2 cellular contexts compared by ENCODE assay signal in the genomic region with DNA sequence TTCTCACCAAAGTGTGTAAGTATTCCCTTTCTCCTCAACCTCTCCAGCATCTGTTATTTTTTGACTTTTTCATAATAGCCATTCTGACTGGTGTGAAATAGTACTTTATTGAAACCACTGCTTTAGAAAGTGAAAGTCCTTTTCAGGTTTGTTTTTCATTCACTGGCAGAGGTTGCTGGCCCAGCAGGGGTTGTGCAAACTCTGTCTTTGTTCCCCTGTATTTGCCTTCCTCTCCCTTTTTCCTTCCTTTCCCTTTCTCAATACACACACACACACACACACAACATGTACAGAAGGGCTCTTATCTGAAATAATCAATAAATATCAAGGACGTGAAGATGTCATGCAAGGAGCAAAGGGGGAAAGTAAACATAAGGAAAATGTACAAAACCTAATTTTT.
TF ChIP-seq lines count a peak whose summit lies in the region.

No MANE protein-coding gene starts in this region.

TF ChIP-seq in WTC11, 78 proteins besides CTCF, POLR2A, EP300 and RAD21 (continued from another document):
- no peak for TF ChIP-seq ZNF281 (CRISPR knock-in tag; IDR thresholded peaks at IDR 0.05)
- TF ChIP-seq HMGA2 (CRISPR knock-in tag; IDR thresholded peaks at IDR 0.05): no peak
- no peak for TF ChIP-seq EMX1 (CRISPR knock-in tag; IDR thresholded peaks at IDR 0.05)
- TF ChIP-seq USF2 (CRISPR knock-in tag; IDR thresholded peaks at IDR 0.05): no peak
- no peak for TF ChIP-seq JAZF1 (CRISPR knock-in tag; IDR thresholded peaks at IDR 0.05)
- no peak for TF ChIP-seq ZNF138 (CRISPR knock-in tag; conservative IDR thresholded peaks at IDR 0.05)
- TF ChIP-seq ZNF671 (CRISPR knock-in tag; IDR thresholded peaks at IDR 0.05): no peak
- no peak for TF ChIP-seq ZSCAN18 (CRISPR knock-in tag; IDR thresholded peaks at IDR 0.05)
- no peak for TF ChIP-seq NFYB (CRISPR knock-in tag; conservative IDR thresholded peaks at IDR 0.05; ENCODE audit: low read depth)

TF ChIP-seq in liver, 16 proteins besides CTCF, POLR2A, EP300 and RAD21 (continued from another document):
- TF ChIP-seq REST (IDR thresholded peaks at IDR 0.05) (no peak), HNF4G (IDR thresholded peaks at IDR 0.05) (peak; percentile 23), RXRA (IDR thresholded peaks at IDR 0.05) (peak; percentile 71 to 84)
